Comparison of ENCODE assay signal across 10 cellular contexts in the genomic region with DNA sequence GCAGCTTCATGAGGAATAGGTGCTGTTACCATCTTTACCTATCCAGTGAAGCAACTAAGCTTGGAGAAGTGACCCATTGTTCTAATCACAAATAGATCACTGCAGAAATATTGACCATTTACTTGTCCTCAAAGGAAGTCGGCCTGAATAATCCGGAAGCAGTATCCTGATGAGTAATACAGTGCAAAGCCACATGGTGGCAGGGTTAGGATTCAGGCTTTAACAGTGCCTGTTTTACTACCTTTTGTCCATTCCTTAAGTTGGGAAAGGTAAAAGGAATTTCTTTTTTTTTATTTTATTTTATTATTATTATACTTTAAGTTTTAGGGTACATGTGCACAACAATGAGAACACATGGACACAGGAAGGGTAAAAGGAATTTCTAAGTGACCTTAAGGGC.
DNase-seq lines count a peak whose midpoint lies in the region; ATAC-seq and TF ChIP-seq lines count a peak whose summit lies in the region.
"Had no signal": no experiment of that assay in that cellular context is flagged by ENCODE, and none has a peak within 500 bp of the region (broad histone marks: within the 10 kb centered on the region; RNA-seq: fewer than 3 reads in every experiment).

No MANE protein-coding gene starts in this region.

- H3K27ac Mint-ChIP-seq in stimulated activated memory B cell treated with anti-CD40 and anti-IgM and Interleukin-4, amounts not matched to agents 10 μg/mL and 1 μg/mL and 100 μg/mL, for 72 hours: peak overlapping the region; percentile 19
- H3K27ac Mint-ChIP-seq: activated naive CD8-positive, alpha-beta T cell had no signal

- H3K27me3 Mint-ChIP-seq in stimulated activated memory B cell treated with anti-CD40 and anti-IgM and Interleukin-4, amounts not matched to agents 10 μg/mL and 1 μg/mL and 100 μg/mL, for 72 hours: no peaks in the 10 kb centered on the region
- H3K27me3 Mint-ChIP-seq: activated naive CD8-positive, alpha-beta T cell had no signal

- peak; percentile 22 for TF ChIP-seq CTCF in foreskin fibroblast (IDR thresholded peaks at IDR 0.05; ENCODE audit: low read depth, low read length)

- ATAC-seq in stimulated activated memory B cell treated with anti-CD40 and anti-IgM and Interleukin-4, amounts not matched to agents 10 μg/mL and 1 μg/mL and 100 μg/mL, for 72 hours: no peak
- ATAC-seq in HG03457 (IDR thresholded peaks at IDR 0.05; ENCODE audit: unreplicated experiment) (no peak), GM18870 (IDR thresholded peaks at IDR 0.05; ENCODE audit: unreplicated experiment) (no peak)

- H3K9me3 Mint-ChIP-seq in stimulated activated memory B cell treated with anti-CD40 and anti-IgM and Interleukin-4, amounts not matched to agents 10 μg/mL and 1 μg/mL and 100 μg/mL, for 72 hours: peaks cover 4% of the 10 kb centered on the region

- no peak overlapping the region for H3K4me3 Mint-ChIP-seq in stimulated activated memory B cell treated with anti-CD40 and anti-IgM and Interleukin-4, amounts not matched to agents 10 μg/mL and 1 μg/mL and 100 μg/mL, for 72 hours
- H3K4me3 Mint-ChIP-seq: activated naive CD8-positive, alpha-beta T cell had no signal

- DNase-seq in NCI-H82 (lab: John Stamatoyannopoulos, UW) (peak; percentile 17), NCI-H82 treated with DMSO at 0.1 percent for 48 hours (lab: John Stamatoyannopoulos, UW; ENCODE audit: unreplicated experiment) (no peak), RPMI7951 (ENCODE audit: low read depth) (peak; percentile 10), foreskin fibroblast (peak in 1 of 2 donors; percentile 38), OCI-M2 (lab: John Stamatoyannopoulos, UW; ENCODE audit: unreplicated experiment) (no peak)
- DNase-seq: stimulated activated CD4-positive, alpha-beta T cell treated with anti-CD3 and anti-CD28 coated beads, Interleukin-2, amount 100 ng/mL, for 24 hours had no signal

- no peak overlapping the region for H3K4me3 ChIP-seq in foreskin fibroblast (ENCODE audit: low read depth in 1 of 2, low read length in 2 of 2)

- peaks cover 56% of the 10 kb centered on the region for H3K36me3 Mint-ChIP-seq in stimulated activated memory B cell treated with anti-CD40 and anti-IgM and Interleukin-4, amounts not matched to agents 10 μg/mL and 1 μg/mL and 100 μg/mL, for 72 hours

- peaks cover 18% of the 10 kb centered on the region for H3K4me1 Mint-ChIP-seq in stimulated activated memory B cell treated with anti-CD40 and anti-IgM and Interleukin-4, amounts not matched to agents 10 μg/mL and 1 μg/mL and 100 μg/mL, for 72 hours

Comparison
In these comparisons a context has a peak if more than half of its experiments do, and no peak if none do; other contexts are left out.
1. DNase-seq: peak in NCI-H82 (single experiment) and RPMI7951 (single experiment); none in NCI-H82 treated with DMSO at 0.1 percent for 48 hours (single experiment) and OCI-M2 (single experiment).